In the genomic region with DNA sequence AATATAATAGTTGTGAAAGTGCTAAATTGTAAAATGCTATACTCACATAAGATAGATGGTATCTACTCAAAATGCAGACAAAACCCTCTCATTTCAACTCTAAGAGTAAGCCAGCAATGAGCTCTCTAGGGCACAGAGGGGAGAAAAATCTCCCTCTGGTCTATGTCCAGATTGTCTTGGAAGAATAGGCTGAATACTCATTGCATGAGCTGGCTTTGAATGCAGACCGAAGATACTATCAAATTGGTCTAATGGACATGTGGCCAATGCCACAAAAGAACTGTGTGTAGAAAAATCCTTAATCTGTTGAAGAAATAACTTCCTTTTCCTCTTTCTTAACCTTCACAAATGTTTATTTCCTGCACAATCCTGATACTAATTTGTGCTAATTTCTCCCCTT, we compare ENCODE assay signal across 10 cellular contexts. TPM values are rescaled to one million over a fixed set of nuclear protein-coding genes. Genes with fewer than 3 reads are reported as not detected.
DNase-seq lines count a peak whose midpoint lies in the region; ATAC-seq and TF ChIP-seq lines count a peak whose summit lies in the region.
"Had no signal": no experiment of that assay in that cellular context is flagged by ENCODE, and none has a peak within 500 bp of the region (broad histone marks: within the 10 kb centered on the region; RNA-seq: fewer than 3 reads in every experiment).

No MANE protein-coding gene starts in this region.

- DNase-seq in stimulated activated naive CD8-positive, alpha-beta T cell treated with anti-CD3 and anti-CD28 coated beads, Interleukin-15, amount 100 ng/mL, for 72 hours: no peak
- DNase-seq in activated B cell treated with CpG ODN at 0.5 μM for 24 hours (no peak), left colon (no peak), T1000 (lab: John Stamatoyannopoulos, UW) (no peak), BE2C (no peak)
- no peak for DNase-seq in effector memory CD4-positive, alpha-beta T cell
- DNase-seq: effector CD4-positive, alpha-beta T cell; stimulated activated CD4-positive, alpha-beta T cell treated with anti-CD3 and anti-CD28 coated beads, Interleukin-4, amount 100 ng/mL, for 24 hours had no signal

- ATAC-seq in stimulated activated naive CD8-positive, alpha-beta T cell treated with anti-CD3 and anti-CD28 coated beads, Interleukin-15, amount 100 ng/mL, for 72 hours: no peak
- ATAC-seq in activated B cell treated with CpG ODN at 0.5 μM for 24 hours (ENCODE audit: low read depth) (no peak), gastroesophageal sphincter (no peak), left colon (no peak)

- H3K4me3 ChIP-seq in gastroesophageal sphincter (no peak overlapping the region), BE2C (ENCODE audit: low read depth, low read length) (no peak overlapping the region; the same call in 1 of the 2 replicates)
- H3K4me3 ChIP-seq in effector memory CD4-positive, alpha-beta T cell (ENCODE audit: insufficient read depth, low read depth, low read length, poor library complexity, severe bottlenecking): no peak overlapping the region

- 25% methylated on average over 1 of the region's 1 CpG; no CpG with 5 or more reads in 1 of the 2 donors for WGBS in gastroesophageal sphincter (ENCODE audit: low coverage in 1 of 2), 2 donors

- H3K27me3 Mint-ChIP-seq in stimulated activated naive CD8-positive, alpha-beta T cell treated with anti-CD3 and anti-CD28 coated beads, Interleukin-15, Interleukin-2, amounts not matched to agents 100 ng/mL and 50 ng/mL, for 24 hours: no peaks in the 10 kb centered on the region
- no peaks in the 10 kb centered on the region for H3K27me3 Mint-ChIP-seq in stimulated activated naive CD8-positive, alpha-beta T cell treated with anti-CD3 and anti-CD28 coated beads, Interleukin-15, amount 100 ng/mL, for 72 hours
- no peaks in the 10 kb centered on the region for H3K27me3 Mint-ChIP-seq in activated B cell treated with CpG ODN at 0.5 μM for 24 hours

- H3K4me1 ChIP-seq in gastroesophageal sphincter: peaks cover 0 to 62% (median 0%) of the 10 kb centered on the region in 3 donors
- no peaks in the 10 kb centered on the region for H3K4me1 ChIP-seq in BE2C
- no peaks in the 10 kb centered on the region for H3K4me1 ChIP-seq in effector memory CD4-positive, alpha-beta T cell (ENCODE audit: control insufficient read depth, insufficient read depth, low read length, poor library complexity, severe bottlenecking)

- no peaks in the 10 kb centered on the region for H3K9me3 ChIP-seq in gastroesophageal sphincter
- H3K9me3 ChIP-seq in BE2C: no peaks in the 10 kb centered on the region
- H3K9me3 ChIP-seq in effector memory CD4-positive, alpha-beta T cell (ENCODE audit: control insufficient read depth, low read length): no peaks in the 10 kb centered on the region

- intact Hi-C loops in activated B cell treated with CpG ODN at 0.5 μM for 24 hours (cut with micrococcal nuclease): loop anchor here (10.0 kb wide), 1 partner anchor 1342 kb away; a partner anchor contains a TSS
- intact Hi-C loops in left colon (cut with DNase I, micrococcal nuclease): no loop called here

- H3K36me3 ChIP-seq in gastroesophageal sphincter (no peaks in the 10 kb centered on the region), BE2C (no peaks in the 10 kb centered on the region)
- no peaks in the 10 kb centered on the region for H3K36me3 ChIP-seq in effector memory CD4-positive, alpha-beta T cell (ENCODE audit: control insufficient read depth, insufficient read depth, low read length)

- no peak for TF ChIP-seq EP300 in gastroesophageal sphincter (IDR thresholded peaks at IDR 0.05)

- H3K4me3 Mint-ChIP-seq in stimulated activated naive CD8-positive, alpha-beta T cell treated with anti-CD3 and anti-CD28 coated beads, Interleukin-15, Interleukin-2, amounts not matched to agents 100 ng/mL and 50 ng/mL, for 24 hours: peak overlapping the region; percentile 63
- H3K4me3 Mint-ChIP-seq in stimulated activated naive CD8-positive, alpha-beta T cell treated with anti-CD3 and anti-CD28 coated beads, Interleukin-15, amount 100 ng/mL, for 72 hours: peak overlapping the region in 1 of 2 donors; percentile 26
- peak overlapping the region; percentile 28 for H3K4me3 Mint-ChIP-seq in activated B cell treated with CpG ODN at 0.5 μM for 24 hours

- peak overlapping the region in 3 of 4 donors; percentile 55 to 62 (median 57) for H3K27ac ChIP-seq in gastroesophageal sphincter
- H3K27ac ChIP-seq in effector memory CD4-positive, alpha-beta T cell (ENCODE audit: insufficient read depth, low read length, poor library complexity, severe bottlenecking): no peak overlapping the region

- no peaks in the 10 kb centered on the region for H3K9me3 Mint-ChIP-seq in stimulated activated naive CD8-positive, alpha-beta T cell treated with anti-CD3 and anti-CD28 coated beads, Interleukin-15, Interleukin-2, amounts not matched to agents 100 ng/mL and 50 ng/mL, for 24 hours
- no peaks in the 10 kb centered on the region for H3K9me3 Mint-ChIP-seq in stimulated activated naive CD8-positive, alpha-beta T cell treated with anti-CD3 and anti-CD28 coated beads, Interleukin-15, amount 100 ng/mL, for 72 hours
- no peaks in the 10 kb centered on the region for H3K9me3 Mint-ChIP-seq in activated B cell treated with CpG ODN at 0.5 μM for 24 hours

- peaks cover 33% of the 10 kb centered on the region for H3K4me1 Mint-ChIP-seq in stimulated activated naive CD8-positive, alpha-beta T cell treated with anti-CD3 and anti-CD28 coated beads, Interleukin-15, Interleukin-2, amounts not matched to agents 100 ng/mL and 50 ng/mL, for 24 hours (ENCODE audit: low read depth)
- no peaks in the 10 kb centered on the region for H3K4me1 Mint-ChIP-seq in stimulated activated naive CD8-positive, alpha-beta T cell treated with anti-CD3 and anti-CD28 coated beads, Interleukin-15, amount 100 ng/mL, for 72 hours
- H3K4me1 Mint-ChIP-seq in activated B cell treated with CpG ODN at 0.5 μM for 24 hours: peaks cover 49% of the 10 kb centered on the region

- POLR2A ChIA-PET in activated B cell treated with CpG ODN at 0.5 μM for 24 hours (lab: Charles Lee): no interaction called here

- TF ChIP-seq POLR2A in gastroesophageal sphincter (IDR thresholded peaks at IDR 0.05): no peak

- CTCF ChIA-PET in activated B cell treated with CpG ODN at 0.5 μM for 24 hours (lab: Charles Lee): interaction anchor here (1.0 kb wide), 1 partner anchor 10 kb away, joined by 3 read pairs; no protein-coding TSS in a partner anchor

- H3K36me3 Mint-ChIP-seq in stimulated activated naive CD8-positive, alpha-beta T cell treated with anti-CD3 and anti-CD28 coated beads, Interleukin-15, Interleukin-2, amounts not matched to agents 100 ng/mL and 50 ng/mL, for 24 hours (ENCODE audit: low read depth): peaks cover 12% of the 10 kb centered on the region
- H3K36me3 Mint-ChIP-seq in activated B cell treated with CpG ODN at 0.5 μM for 24 hours (ENCODE audit: low read depth): peaks cover 31% of the 10 kb centered on the region

- no peak for TF ChIP-seq CTCF in activated B cell treated with CpG ODN at 0.5 μM for 24 hours (IDR thresholded peaks at IDR 0.05)
- no peak for TF ChIP-seq CTCF in gastroesophageal sphincter (IDR thresholded peaks at IDR 0.05)
- no peak for TF ChIP-seq CTCF in BE2C (IDR thresholded peaks at IDR 0.05; ENCODE audit: low read depth, low read length)

- H3K27me3 ChIP-seq in gastroesophageal sphincter: no peaks in the 10 kb centered on the region
- H3K27me3 ChIP-seq in BE2C: no peaks in the 10 kb centered on the region
- no peaks in the 10 kb centered on the region for H3K27me3 ChIP-seq in effector memory CD4-positive, alpha-beta T cell (replicated peaks; ENCODE audit: control insufficient read depth, insufficient read depth, low read length, poor library complexity, severe bottlenecking)

- H3K27ac Mint-ChIP-seq in stimulated activated naive CD8-positive, alpha-beta T cell treated with anti-CD3 and anti-CD28 coated beads, Interleukin-15, Interleukin-2, amounts not matched to agents 100 ng/mL and 50 ng/mL, for 24 hours: no peak overlapping the region
- no peak overlapping the region for H3K27ac Mint-ChIP-seq in stimulated activated naive CD8-positive, alpha-beta T cell treated with anti-CD3 and anti-CD28 coated beads, Interleukin-15, amount 100 ng/mL, for 72 hours
- peak overlapping the region; percentile 46 for H3K27ac Mint-ChIP-seq in activated B cell treated with CpG ODN at 0.5 μM for 24 hours

RNA-seq across cellular contexts. Expression of a gene that starts 3.5 kb away (rescaled TPM):
- total RNA-seq in activated B cell treated with CpG ODN at 0.5 μM for 24 hours: 9.2 and 9.8 TPM in 2 replicates
- 10 to 100 TPM in 1 of 4 donors, 1 to 10 TPM in 3; 6.4 to 14.8 (median 9.6) TPM for total RNA-seq in gastroesophageal sphincter
- total RNA-seq in left colon: 1 to 10 TPM; 3.8 to 4.4 TPM
- 1.8 TPM for polyA plus RNA-seq in BE2C (2012; ENCODE audit: insufficient read depth, insufficient read length, low read depth)
